ENCODE assay signal across 19 cellular contexts in genomic region chr22:45150139-45150538, GRCh38.
"Had no signal": no experiment of that assay in that cellular context is flagged by ENCODE, and none has a peak within 500 bp of the region (broad histone marks: within the 10 kb centered on the region; RNA-seq: fewer than 3 reads in every experiment).

No MANE protein-coding gene starts in this region.

- H3K36me3 ChIP-seq: adrenal gland, suprapubic skin had no signal

- ATAC-seq: activated CD4-positive, alpha-beta T cell treated with anti-CD3 and anti-CD28 coated beads for 36 hours; activated naive CD4-positive, alpha-beta T cell treated with anti-CD3 and anti-CD28 coated beads, Interleukin-2, amount 50 U/mL, for 72 hours; gastroesophageal sphincter; heart right ventricle; left ventricle myocardium superior; WTC11 had no signal

- H3K4me3 ChIP-seq: adrenal gland, gastroesophageal sphincter, heart right ventricle, suprapubic skin had no signal

- FAIRE-seq: astrocyte, bronchial epithelial cell, endothelial cell of umbilical vein had no signal

- H3K4me1 ChIP-seq: gastroesophageal sphincter, heart right ventricle, suprapubic skin had no signal

- H3K27me3 ChIP-seq: adrenal gland, gastroesophageal sphincter, heart right ventricle, suprapubic skin had no signal

- H3K9me3 ChIP-seq: adrenal gland, gastroesophageal sphincter, heart right ventricle, suprapubic skin had no signal

- DNase-seq: activated CD4-positive, alpha-beta T cell treated with anti-CD3 and anti-CD28 coated beads for 36 hours; activated CD4-positive, alpha-beta T cell treated with anti-CD3 and anti-CD28 coated beads, Interleukin-2, amount 50 U/mL, for 48 hours; activated effector memory CD4-positive, alpha-beta T cell treated with anti-CD3 and anti-CD28 coated beads, Interleukin-2, amount 50 U/mL, for 16 hours; activated T-cell treated with anti-CD3 and anti-CD28 coated beads, Interleukin-2, amount 50 U/mL, for 24 hours; adrenal gland; cerebellar nuclear complex; effector CD8-positive, alpha-beta T cell; heart right ventricle; kidney glomerular epithelial cell; left ventricle myocardium superior; naive B cell; stimulated activated CD4-positive, alpha-beta T cell treated with anti-CD3 and anti-CD28 coated beads, Interleukin-2, amount 100 ng/mL, for 24 hours had no signal

- H3K27ac ChIP-seq: adrenal gland, gastroesophageal sphincter, heart right ventricle, suprapubic skin had no signal
